In the genomic region with DNA sequence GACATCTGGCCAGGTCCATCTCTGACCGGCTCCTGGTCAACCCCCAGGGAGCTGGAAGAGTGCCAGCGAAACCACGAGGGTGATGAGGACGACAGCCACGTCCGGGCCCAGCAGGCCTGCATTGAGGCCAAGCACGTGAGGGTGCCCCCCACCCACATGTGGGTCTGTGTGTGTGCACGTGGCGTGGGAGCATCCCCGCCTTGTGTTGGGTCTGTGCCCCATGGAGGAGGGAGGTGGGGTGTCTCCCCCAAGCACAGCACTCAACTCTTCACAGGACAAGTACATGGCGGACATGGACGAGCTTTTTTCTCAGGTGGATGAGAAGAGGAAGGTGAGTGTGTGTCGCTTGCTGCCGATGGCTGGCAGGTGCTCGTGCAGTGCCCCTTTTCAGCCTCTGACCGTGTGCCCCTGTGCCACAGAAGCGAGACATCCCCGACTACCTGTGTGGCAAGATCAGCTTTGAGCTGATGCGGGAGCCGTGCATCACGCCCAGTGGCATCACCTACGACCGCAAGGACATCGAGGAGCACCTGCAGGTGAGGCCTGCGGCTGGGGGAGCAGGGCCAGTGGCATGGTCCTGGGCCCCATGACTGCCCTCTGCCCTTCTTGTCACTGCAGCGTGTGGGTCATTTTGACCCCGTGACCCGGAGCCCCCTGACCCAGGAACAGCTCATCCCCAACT, we compare ENCODE assay signal across 10 cellular contexts. TPM values are rescaled to one million over a fixed set of nuclear protein-coding genes. Genes with fewer than 3 reads are reported as not detected.
A peak's percentile ranks its signal among the peaks of the same experiment; 100 is the strongest.
DNase-seq lines count a peak whose midpoint lies in the region; FAIRE-seq and TF ChIP-seq lines count a peak whose summit lies in the region.
"Had no signal": no experiment of that assay in that cellular context is flagged by ENCODE, and none has a peak within 500 bp of the region (broad histone marks: within the 10 kb centered on the region; RNA-seq: fewer than 3 reads in every experiment).

No MANE protein-coding gene starts in this region.

- no peaks in the 10 kb centered on the region for H3K9me3 ChIP-seq in tibial nerve

- peaks cover 15% of the 10 kb centered on the region for H3K27me3 Mint-ChIP-seq in endothelial cell (ENCODE audit: unreplicated experiment)

- FAIRE-seq in RCC 7860 (lab: Jason Lieb, UNC) (no peak), H54 (lab: Jason Lieb, UNC) (no peak)

- intact Hi-C loops in cardiac septum (cut with DNase I) = no loop called here

- no peak for TF ChIP-seq EP300 in tibial nerve (IDR thresholded peaks at IDR 0.05)

- WGBS in tibial nerve, 2 donors = 78 to 83% methylated on average over 7 to 28 of the region's 28 CpGs

- peaks cover 5% of the 10 kb centered on the region for H3K36me3 Mint-ChIP-seq in endothelial cell (ENCODE audit: low read depth, unreplicated experiment)

- no peaks in the 10 kb centered on the region for H3K27me3 ChIP-seq in tibial nerve

- peaks cover 6% of the 10 kb centered on the region for H3K4me1 Mint-ChIP-seq in endothelial cell (ENCODE audit: unreplicated experiment)

- H3K36me3 ChIP-seq in tibial nerve = peaks cover 0 to 40% (median 15%) of the 10 kb centered on the region in 3 donors

- no peak for TF ChIP-seq CTCF in endothelial cell (IDR thresholded peaks at IDR 0.05; ENCODE audit: unreplicated experiment)
- TF ChIP-seq CTCF in retinal pigment epithelial cell (conservative IDR thresholded peaks at IDR 0.05; ENCODE audit: low read depth, low read length) = no peak
- no peak for TF ChIP-seq CTCF in tibial nerve (IDR thresholded peaks at IDR 0.05)

- TF ChIP-seq POLR2A in H54 (IDR thresholded peaks at IDR 0.05; ENCODE audit: low read depth, low read length) = no peak
- TF ChIP-seq POLR2A in tibial nerve (IDR thresholded peaks at IDR 0.05) = no peak

- peaks cover 0 to 65% (median 41%) of the 10 kb centered on the region in 4 donors for H3K4me1 ChIP-seq in tibial nerve

- H3K4me3 ChIP-seq in retinal pigment epithelial cell (ENCODE audit: low read length) = peak overlapping the region; percentile 73
- no peak overlapping the region for H3K4me3 ChIP-seq in tibial nerve

- no peak overlapping the region for H3K27ac Mint-ChIP-seq in endothelial cell (ENCODE audit: unreplicated experiment)

- DNase-seq in NCI-H146 (lab: John Stamatoyannopoulos, UW) (peak; percentile 16), NCI-H146 treated with DMSO at 0.1 percent for 48 hours (lab: John Stamatoyannopoulos, UW; ENCODE audit: unreplicated experiment) (no peak), RCC 7860 (ENCODE audit: low spot score) (peak; percentile 46), endothelial cell (ENCODE audit: low spot score) (no peak), retinal pigment epithelial cell (ENCODE audit: low read depth) (no peak), cardiac septum (ENCODE audit: low spot score) (no peak), H54 (ENCODE audit: insufficient read length, low spot score) (no peak), tibial nerve (ENCODE audit: low spot score in 2 of 2) (no peak)
- DNase-seq: 8988T, amniotic stem cell had no signal

- no peaks in the 10 kb centered on the region for H3K9me3 Mint-ChIP-seq in endothelial cell (ENCODE audit: unreplicated experiment)

- H3K4me3 Mint-ChIP-seq in endothelial cell (ENCODE audit: unreplicated experiment) = peak overlapping the region; percentile 87

- no peak overlapping the region for H3K27ac ChIP-seq in tibial nerve

RNA-seq across cellular contexts. Expression of gene STUB1, which starts 1.7 kb away (rescaled TPM):
- total RNA-seq in endothelial cell (ENCODE audit: unreplicated experiment) (93.7 TPM), cardiac septum (110 TPM), tibial nerve (100 to 1,000 TPM; 152 to 213 (median 186) TPM)

RNA-seq across cellular contexts. Expression of gene JMJD8, which starts 2.2 kb away (rescaled TPM):
- 31.6 TPM for total RNA-seq in endothelial cell (ENCODE audit: unreplicated experiment)
- 50.5 TPM for total RNA-seq in cardiac septum
- 100 to 1,000 TPM in 2 of 4 donors, 10 to 100 TPM in 2; 83.1 to 119 (median 101) TPM for total RNA-seq in tibial nerve

RNA-seq across cellular contexts. Expression of gene RHBDL1, which starts 6.4 kb away (rescaled TPM):
- total RNA-seq in endothelial cell (ENCODE audit: unreplicated experiment) (1.6 TPM), cardiac septum (1.8 TPM), tibial nerve (1 to 10 TPM in 3 of 4 donors, under 1 TPM in 1; 0.90 to 3.5 (median 1.9) TPM)

RNA-seq across cellular contexts. Expression of gene WDR24, which starts 8.3 kb away (rescaled TPM):
- 16.1 TPM for total RNA-seq in endothelial cell (ENCODE audit: unreplicated experiment)
- total RNA-seq in cardiac septum = 9.1 TPM
- total RNA-seq in tibial nerve = 10 to 100 TPM; 13.1 to 18.2 (median 15.8) TPM

RNA-seq across cellular contexts. Expression of gene RHOT2, which starts 14.0 kb away (rescaled TPM):
- total RNA-seq in endothelial cell (ENCODE audit: unreplicated experiment) (121 TPM), cardiac septum (102 TPM), tibial nerve (100 to 1,000 TPM in 3 of 4 donors, 10 to 100 TPM in 1; 68.6 to 188 (median 106) TPM)

Comparison
In these comparisons a context has a peak if more than half of its experiments do, and no peak if none do; other contexts are left out.
1. DNase-seq: peak in NCI-H146 (single experiment) and RCC 7860 (single experiment); none in NCI-H146 treated with DMSO at 0.1 percent for 48 hours (single experiment), endothelial cell (single experiment), retinal pigment epithelial cell (single experiment), cardiac septum (single experiment), H54 (single experiment) and tibial nerve (0 of 2).